In the genomic region with DNA sequence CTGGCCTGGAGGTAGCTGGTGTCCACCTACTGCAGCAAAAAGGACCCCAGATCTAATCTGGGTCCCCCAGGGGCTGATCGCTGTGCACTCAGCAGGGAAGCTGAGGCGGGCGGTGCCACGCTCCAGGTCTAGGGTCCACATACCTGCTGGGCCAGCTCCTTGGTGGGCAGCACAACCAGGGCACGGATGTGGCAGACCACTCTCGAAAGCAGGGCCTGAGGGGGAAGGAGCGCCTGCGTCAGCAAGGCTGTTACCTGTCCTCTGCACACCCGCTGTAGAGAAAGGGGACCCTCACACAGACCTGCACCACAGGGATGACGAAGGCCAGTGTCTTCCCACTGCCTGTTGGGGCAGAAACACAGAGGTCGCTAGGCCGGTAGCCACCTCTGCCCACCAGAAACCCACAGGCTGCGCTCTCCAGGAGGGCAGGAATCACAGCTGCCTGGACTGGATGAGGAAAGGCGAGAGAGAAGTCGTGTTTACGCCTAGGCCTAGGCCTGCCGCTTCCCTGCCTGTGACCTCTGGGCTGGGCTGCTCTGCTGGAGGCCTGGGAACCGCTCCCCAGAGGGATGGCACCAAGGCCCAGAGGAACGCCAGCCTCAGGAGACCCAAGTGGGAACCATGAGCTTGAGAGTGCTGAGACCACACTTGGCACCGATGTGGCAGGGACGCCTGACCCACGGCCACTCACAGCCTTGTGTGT, we compare ENCODE assay signal across 14 cellular contexts. TPM values are rescaled to one million over a fixed set of nuclear protein-coding genes. Genes with fewer than 3 reads are reported as not detected.
DNase-seq lines count a peak whose midpoint lies in the region; ATAC-seq and TF ChIP-seq lines count a peak whose summit lies in the region.
"Had no signal": no experiment of that assay in that cellular context is flagged by ENCODE, and none has a peak within 500 bp of the region (broad histone marks: within the 10 kb centered on the region; RNA-seq: fewer than 3 reads in every experiment).

No MANE protein-coding gene starts in this region.

- H2AFZ ChIP-seq in GM23248 = no peak overlapping the region

- CTCF ChIA-PET in WTC11 (lab: Charles Lee) = no interaction called here

- TF ChIP-seq CTCF in WTC11 (IDR thresholded peaks at IDR 0.05) (no peak), type B pancreatic cell (conservative IDR thresholded peaks at IDR 0.05) (no peak)

- H3K4me1 ChIP-seq in GM23248 (ENCODE audit: insufficient read depth) = peaks cover 5% of the 10 kb centered on the region; the same call in 1 of the 2 replicates

- 97 to 98% methylated on average over 22 of the region's 22 CpGs for WGBS in GM23248 (ENCODE audit: low coverage in 1 of 2, low lambda C conversion rate in 2 of 2, missing lambda C conversion rate in 2 of 2), 2 experiments

- ATAC-seq in WTC11 (no peak), left lobe of liver (no peak)

- peaks cover 11% of the 10 kb centered on the region; the same call in 1 of the 2 replicates for H3F3A ChIP-seq in GM23248 (ENCODE audit: insufficient read depth)

- H3K27me3 ChIP-seq in GM23248 (replicated peaks; ENCODE audit: insufficient read depth) = no peaks in the 10 kb centered on the region
- H3K27me3 ChIP-seq: suprapubic skin had no signal

- H4K20me1 ChIP-seq in GM23248 (ENCODE audit: insufficient read depth) = no peaks in the 10 kb centered on the region

- no peak overlapping the region for H3K4me3 ChIP-seq in GM23248

- H3K4me3 Mint-ChIP-seq in activated naive CD4-positive, alpha-beta T cell treated with anti-CD3 and anti-CD28 coated beads, Interleukin-2, amount 50 U/mL, for 24 hours = peak overlapping the region; percentile 96
- H3K4me3 Mint-ChIP-seq in WTC11 (peak overlapping the region; percentile 76), type B pancreatic cell (peak overlapping the region; percentile 84)

- H3K79me2 ChIP-seq in GM23248 (ENCODE audit: insufficient read depth) = peaks cover 26% of the 10 kb centered on the region

- no peak for DNase-seq in activated naive CD4-positive, alpha-beta T cell treated with anti-CD3 and anti-CD28 coated beads, Interleukin-2, amount 50 U/mL, for 16 hours
- DNase-seq in WTC11 (ENCODE audit: low spot score) = no peak
- DNase-seq in left lobe of liver (ENCODE audit: low spot score) = peak; percentile 47
- DNase-seq in type B pancreatic cell (ENCODE audit: extremely low spot score, unreplicated experiment) = no peak
- DNase-seq in GM23248 = no peak
- no peak for DNase-seq in ureter (ENCODE audit: low spot score)
- DNase-seq in NCI-H187 treated with DMSO at 0.1 percent for 48 hours (lab: John Stamatoyannopoulos, UW) = no peak
- DNase-seq: cerebellar nuclear complex; foreskin melanocyte; NCI-H1092 treated with DMSO at 0.1 percent for 48 hours; NCI-H748 treated with DMSO at 0.1 percent for 48 hours; stimulated activated CD4-positive, alpha-beta T cell treated with anti-CD3 and anti-CD28 coated beads, Interleukin-4, amount 100 ng/mL, for 1 hour had no signal

- H3K36me3 Mint-ChIP-seq in activated naive CD4-positive, alpha-beta T cell treated with anti-CD3 and anti-CD28 coated beads, Interleukin-2, amount 50 U/mL, for 24 hours = peaks cover 9% of the 10 kb centered on the region
- H3K36me3 Mint-ChIP-seq in WTC11 = peaks cover 14% of the 10 kb centered on the region
- peaks cover 10% of the 10 kb centered on the region for H3K36me3 Mint-ChIP-seq in type B pancreatic cell

- in situ Hi-C loops in GM23248 (cut with MboI) = no loop called here

- H3K4me2 ChIP-seq in GM23248 (ENCODE audit: unreplicated experiment) = no peak overlapping the region

- H3K4me1 Mint-ChIP-seq in activated naive CD4-positive, alpha-beta T cell treated with anti-CD3 and anti-CD28 coated beads, Interleukin-2, amount 50 U/mL, for 24 hours = peaks cover 33% of the 10 kb centered on the region
- peaks cover 10% of the 10 kb centered on the region for H3K4me1 Mint-ChIP-seq in WTC11
- peaks cover 11% of the 10 kb centered on the region for H3K4me1 Mint-ChIP-seq in type B pancreatic cell (ENCODE audit: unreplicated experiment)

- H3K36me3 ChIP-seq in GM23248 (ENCODE audit: low read depth) = peaks cover 4% of the 10 kb centered on the region; the same call in 1 of the 2 replicates

- POLR2A ChIA-PET in WTC11 (lab: Charles Lee) = no interaction called here

- no peak overlapping the region for H3K27ac ChIP-seq in GM23248
- H3K27ac ChIP-seq: suprapubic skin had no signal

- H3K9ac ChIP-seq in GM23248 = no peak overlapping the region

- no peaks in the 10 kb centered on the region for H3K9me3 ChIP-seq in GM23248 (ENCODE audit: low read depth)
- H3K9me3 ChIP-seq: suprapubic skin had no signal

- H3K9me2 ChIP-seq in GM23248 (ENCODE audit: insufficient read depth) = no peaks in the 10 kb centered on the region

- H3K27ac Mint-ChIP-seq in activated naive CD4-positive, alpha-beta T cell treated with anti-CD3 and anti-CD28 coated beads, Interleukin-2, amount 50 U/mL, for 24 hours = no peak overlapping the region
- no peak overlapping the region for H3K27ac Mint-ChIP-seq in WTC11
- peak overlapping the region; percentile 48 for H3K27ac Mint-ChIP-seq in type B pancreatic cell

- no peaks in the 10 kb centered on the region for H3K9me3 Mint-ChIP-seq in activated naive CD4-positive, alpha-beta T cell treated with anti-CD3 and anti-CD28 coated beads, Interleukin-2, amount 50 U/mL, for 24 hours
- H3K9me3 Mint-ChIP-seq in WTC11 (no peaks in the 10 kb centered on the region), type B pancreatic cell (no peaks in the 10 kb centered on the region)

- H3K27me3 Mint-ChIP-seq in activated naive CD4-positive, alpha-beta T cell treated with anti-CD3 and anti-CD28 coated beads, Interleukin-2, amount 50 U/mL, for 24 hours = no peaks in the 10 kb centered on the region
- peaks cover 13% of the 10 kb centered on the region for H3K27me3 Mint-ChIP-seq in WTC11 (ENCODE audit: low read depth)
- no peaks in the 10 kb centered on the region for H3K27me3 Mint-ChIP-seq in type B pancreatic cell

TF ChIP-seq in WTC11, 78 proteins besides CTCF, POLR2A, EP300 and RAD21:
- no peak for TF ChIP-seq ZBTB21 (CRISPR knock-in tag; IDR thresholded peaks at IDR 0.05; ENCODE audit: borderline replicate concordance)
- TF ChIP-seq, protein P1, sequence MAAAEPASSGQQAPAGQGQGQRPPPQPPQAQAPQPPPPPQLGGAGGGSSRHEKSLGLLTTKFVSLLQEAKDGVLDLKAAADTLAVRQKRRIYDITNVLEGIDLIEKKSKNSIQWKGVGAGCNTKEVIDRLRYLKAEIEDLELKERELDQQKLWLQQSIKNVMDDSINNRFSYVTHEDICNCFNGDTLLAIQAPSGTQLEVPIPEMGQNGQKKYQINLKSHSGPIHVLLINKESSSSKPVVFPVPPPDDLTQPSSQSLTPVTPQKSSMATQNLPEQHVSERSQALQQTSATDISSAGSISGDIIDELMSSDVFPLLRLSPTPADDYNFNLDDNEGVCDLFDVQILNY (CRISPR knock-in tag; IDR thresholded peaks at IDR 0.05) = no peak

RNA-seq across cellular contexts. Expression of a gene that starts 2.0 kb away (rescaled TPM):
- total RNA-seq in WTC11 (2021) (32.7 to 34.2 TPM (median 33.3 TPM) in 3 replicates), left lobe of liver (9.3 TPM), type B pancreatic cell (ENCODE audit: low replicate concordance) (22.1 and 30.5 TPM in 2 replicates), ureter (28.7 TPM)
- 7.5 and 8.2 TPM in 2 replicates for total RNA-seq in GM23248 (2014; rRNA removed; shearing (Covaris generic))
- polyA plus RNA-seq in GM23248 (2016; fragmentation: Nextera tagmentation; extraction: Ambion mirVana) = 3.0 and 3.7 TPM in 2 replicates

RNA-seq across cellular contexts. Expression of a gene that starts 2.1 kb away (rescaled TPM):
- 38.0 to 41.4 TPM (median 39.6 TPM) in 3 replicates for total RNA-seq in WTC11 (2021)
- 9.9 TPM for total RNA-seq in left lobe of liver
- total RNA-seq in type B pancreatic cell (ENCODE audit: low replicate concordance) = 23.9 and 27.8 TPM in 2 replicates
- 7.2 and 10.2 TPM in 2 replicates for total RNA-seq in GM23248 (2014; rRNA removed; shearing (Covaris generic))
- polyA plus RNA-seq in GM23248 (2016; fragmentation: Nextera tagmentation; extraction: Ambion mirVana) = 22.7 and 23.1 TPM in 2 replicates
- total RNA-seq in ureter = 25.0 TPM
